Comparison of ENCODE assay signal across 8 cellular contexts in the genomic region with DNA sequence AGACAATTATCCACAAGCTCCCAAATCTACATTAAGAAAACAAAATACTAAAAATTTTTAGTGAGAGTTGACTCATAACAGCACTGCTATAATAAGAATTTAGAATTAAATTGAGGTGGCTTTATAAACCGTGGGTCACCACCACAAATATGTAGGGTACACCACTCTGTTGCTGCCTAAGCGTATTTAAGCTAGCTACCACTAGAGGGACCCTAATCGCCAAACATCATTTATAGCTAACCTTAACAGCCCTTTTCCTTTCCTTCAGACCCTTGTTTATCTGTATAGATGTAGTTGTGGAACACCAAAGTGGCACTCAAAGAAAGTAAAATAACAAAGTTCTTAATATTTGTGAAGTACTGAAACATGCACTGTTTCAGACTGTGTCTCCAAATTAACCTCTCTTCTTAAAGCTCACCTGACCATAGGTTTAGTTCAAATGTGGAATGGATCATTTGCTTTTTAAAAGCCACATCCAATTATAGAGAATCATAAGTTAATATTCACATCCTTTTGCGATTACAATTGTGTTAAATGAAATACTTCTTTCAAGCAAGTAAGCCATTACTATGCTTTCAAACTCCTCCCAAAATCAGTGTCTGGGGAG.
DNase-seq lines count a peak whose midpoint lies in the region; ATAC-seq and TF ChIP-seq lines count a peak whose summit lies in the region.

No MANE protein-coding gene starts in this region.

- H3K27ac ChIP-seq in neural cell (ENCODE audit: low read length), result no peak overlapping the region

- H3K27me3 ChIP-seq in neural cell (ENCODE audit: insufficient read depth, low read depth, low read length), result no peaks in the 10 kb centered on the region

- no peak overlapping the region for H3K9ac ChIP-seq in neural cell (ENCODE audit: low read length)

- H3K27ac Mint-ChIP-seq in activated CD4-positive, alpha-beta memory T cell treated with anti-CD3 and anti-CD28 coated beads for 36 hours, result no peak overlapping the region

- TF ChIP-seq RAD21 in neural cell (conservative IDR thresholded peaks at IDR 0.05), result peak; percentile 86

- peaks cover 1% of the 10 kb centered on the region for H3K27me3 Mint-ChIP-seq in activated CD4-positive, alpha-beta memory T cell treated with anti-CD3 and anti-CD28 coated beads for 36 hours

- no peaks in the 10 kb centered on the region for H3K4me1 Mint-ChIP-seq in activated CD4-positive, alpha-beta memory T cell treated with anti-CD3 and anti-CD28 coated beads for 36 hours (ENCODE audit: low read depth)

- H3K36me3 ChIP-seq in neural cell (ENCODE audit: insufficient read depth, low read length), result no peaks in the 10 kb centered on the region

- no peaks in the 10 kb centered on the region for H3K9me3 Mint-ChIP-seq in activated CD4-positive, alpha-beta memory T cell treated with anti-CD3 and anti-CD28 coated beads for 36 hours

- ATAC-seq in HG02642 (IDR thresholded peaks at IDR 0.05; ENCODE audit: poor library complexity, unreplicated experiment), result peak; percentile 84
- peak; percentile 93 for ATAC-seq in SK-N-SH treated with all-trans-retinoic acid at 6 μM for 48 hours

- H3F3A ChIP-seq in neural cell (ENCODE audit: insufficient read depth, low read length, poor library complexity, severe bottlenecking), result no peaks in the 10 kb centered on the region

- in situ Hi-C loops in GM13976 (cut with MboI; ENCODE audit: low sequenced_read_pairs, unreplicated experiment), result no loop called here

- POLR2A ChIA-PET in activated CD4-positive, alpha-beta memory T cell treated with anti-CD3 and anti-CD28 coated beads for 36 hours (lab: Charles Lee), result interaction anchor here (0.8 kb wide), 1 partner anchor 405 kb away, joined by 3 read pairs; no protein-coding TSS in a partner anchor

- no peak for TF ChIP-seq EP300 in neural cell (conservative IDR thresholded peaks at IDR 0.05; ENCODE audit: poor library complexity, severe bottlenecking)

- no peak overlapping the region for H3K4me3 Mint-ChIP-seq in activated CD4-positive, alpha-beta memory T cell treated with anti-CD3 and anti-CD28 coated beads for 36 hours

- no peak overlapping the region for H3K4me2 ChIP-seq in neural cell (ENCODE audit: low read length)

- no peaks in the 10 kb centered on the region for H3K79me2 ChIP-seq in neural cell (replicated peaks; ENCODE audit: insufficient read depth, low read length)

- H2AFZ ChIP-seq in neural cell (ENCODE audit: low read depth, low read length), result no peak overlapping the region

- CTCF ChIA-PET in activated CD4-positive, alpha-beta memory T cell treated with anti-CD3 and anti-CD28 coated beads for 36 hours (lab: Charles Lee), result interaction anchor here (0.8 to 4.8 kb wide), 37 partner anchors 9 to 594 kb away, joined by 3 to 64 read pairs (median 5); a partner anchor contains a TSS

- peak; percentile 73 for TF ChIP-seq CTCF in GM13976 (IDR thresholded peaks at IDR 0.05; ENCODE audit: borderline replicate concordance, control extremely low read depth, extremely low read depth, insufficient read depth, missing control alignments)
- peak; percentile 86 for TF ChIP-seq CTCF in neural cell (IDR thresholded peaks at IDR 0.05; ENCODE audit: poor library complexity, severe bottlenecking)

- H4K20me1 ChIP-seq in neural cell (ENCODE audit: insufficient read depth), result no peaks in the 10 kb centered on the region

- no peaks in the 10 kb centered on the region for H3K9me2 ChIP-seq in neural cell (ENCODE audit: insufficient read depth, low read length)

- no peaks in the 10 kb centered on the region for H3K9me3 ChIP-seq in neural cell (ENCODE audit: low read length)

- DNase-seq in AG08395 (ENCODE audit: low spot score) (peak; percentile 65), GM13976 (ENCODE audit: low spot score) (peak; percentile 29), NCI-H1048 (lab: John Stamatoyannopoulos, UW) (peak; percentile 38), fibroblast of gingiva (ENCODE audit: low read depth) (peak; percentile 52)
- DNase-seq in activated CD4-positive, alpha-beta memory T cell treated with anti-CD3 and anti-CD28 coated beads for 36 hours, result no peak

- H3K36me3 Mint-ChIP-seq in activated CD4-positive, alpha-beta memory T cell treated with anti-CD3 and anti-CD28 coated beads for 36 hours, result no peaks in the 10 kb centered on the region

- no peak overlapping the region for H3K4me3 ChIP-seq in neural cell (ENCODE audit: low read length)

- intact Hi-C loops in activated CD4-positive, alpha-beta memory T cell treated with anti-CD3 and anti-CD28 coated beads for 36 hours (cut with micrococcal nuclease), result loop anchor here (1.0 to 5.0 kb wide), 3 partner anchors 94 to 738 kb away; a partner anchor contains a TSS

TF ChIP-seq in SK-N-SH treated with all-trans-retinoic acid at 6 μM for 48 hours, 23 proteins besides CTCF, POLR2A, EP300 and RAD21:
- no peak for TF ChIP-seq ZNF70 (CRISPR knock-in tag; IDR thresholded peaks at IDR 0.05)
- TF ChIP-seq ZNF565 (CRISPR knock-in tag; conservative IDR thresholded peaks at IDR 0.05; ENCODE audit: low read depth), result no peak
- no peak for TF ChIP-seq ESRRG (CRISPR knock-in tag; IDR thresholded peaks at IDR 0.05)
- no peak for TF ChIP-seq RARB (CRISPR knock-in tag; IDR thresholded peaks at IDR 0.05)
- no peak for TF ChIP-seq ARNTL (CRISPR knock-in tag; IDR thresholded peaks at IDR 0.05; ENCODE audit: borderline replicate concordance, low read depth)
- TF ChIP-seq ISL1 (CRISPR knock-in tag; IDR thresholded peaks at IDR 0.05), result no peak
- no peak for TF ChIP-seq GLIS3 (CRISPR knock-in tag; IDR thresholded peaks at IDR 0.05)
- no peak for TF ChIP-seq BACH2 (CRISPR knock-in tag; IDR thresholded peaks at IDR 0.05; ENCODE audit: borderline replicate concordance)
- no peak for TF ChIP-seq ZNF8 (CRISPR knock-in tag; IDR thresholded peaks at IDR 0.05)
- no peak for TF ChIP-seq PPARA (CRISPR knock-in tag; IDR thresholded peaks at IDR 0.05; ENCODE audit: borderline replicate concordance)
- no peak for TF ChIP-seq TCF4 (CRISPR knock-in tag; IDR thresholded peaks at IDR 0.05; ENCODE audit: borderline replicate concordance)
- TF ChIP-seq ZC3H10 (CRISPR knock-in tag; IDR thresholded peaks at IDR 0.05), result no peak
- no peak for TF ChIP-seq TOX (CRISPR knock-in tag; IDR thresholded peaks at IDR 0.05; ENCODE audit: borderline replicate concordance)
- TF ChIP-seq ZFP30 (CRISPR knock-in tag; IDR thresholded peaks at IDR 0.05), result no peak
- TF ChIP-seq SNAI2 (CRISPR knock-in tag; IDR thresholded peaks at IDR 0.05), result no peak
TF ChIP-seq in SK-N-SH treated with all-trans-retinoic acid at 6 μM for 48 hours: peak in this region for 0.

TF ChIP-seq in neural cell, 6 proteins besides CTCF, POLR2A, EP300 and RAD21:
- TF ChIP-seq EZH2 (IDR thresholded peaks at IDR 0.05; ENCODE audit: borderline replicate concordance, insufficient read depth, low read length, poor library complexity, severe bottlenecking) (no peak), POLR2AphosphoS5 (IDR thresholded peaks at IDR 0.05) (no peak), MXI1 (conservative IDR thresholded peaks at IDR 0.05; ENCODE audit: poor library complexity, severe bottlenecking) (no peak), SMC3 (conservative IDR thresholded peaks at IDR 0.05; ENCODE audit: poor library complexity) (peak; percentile 90)
- TF ChIP-seq, protein P1, sequence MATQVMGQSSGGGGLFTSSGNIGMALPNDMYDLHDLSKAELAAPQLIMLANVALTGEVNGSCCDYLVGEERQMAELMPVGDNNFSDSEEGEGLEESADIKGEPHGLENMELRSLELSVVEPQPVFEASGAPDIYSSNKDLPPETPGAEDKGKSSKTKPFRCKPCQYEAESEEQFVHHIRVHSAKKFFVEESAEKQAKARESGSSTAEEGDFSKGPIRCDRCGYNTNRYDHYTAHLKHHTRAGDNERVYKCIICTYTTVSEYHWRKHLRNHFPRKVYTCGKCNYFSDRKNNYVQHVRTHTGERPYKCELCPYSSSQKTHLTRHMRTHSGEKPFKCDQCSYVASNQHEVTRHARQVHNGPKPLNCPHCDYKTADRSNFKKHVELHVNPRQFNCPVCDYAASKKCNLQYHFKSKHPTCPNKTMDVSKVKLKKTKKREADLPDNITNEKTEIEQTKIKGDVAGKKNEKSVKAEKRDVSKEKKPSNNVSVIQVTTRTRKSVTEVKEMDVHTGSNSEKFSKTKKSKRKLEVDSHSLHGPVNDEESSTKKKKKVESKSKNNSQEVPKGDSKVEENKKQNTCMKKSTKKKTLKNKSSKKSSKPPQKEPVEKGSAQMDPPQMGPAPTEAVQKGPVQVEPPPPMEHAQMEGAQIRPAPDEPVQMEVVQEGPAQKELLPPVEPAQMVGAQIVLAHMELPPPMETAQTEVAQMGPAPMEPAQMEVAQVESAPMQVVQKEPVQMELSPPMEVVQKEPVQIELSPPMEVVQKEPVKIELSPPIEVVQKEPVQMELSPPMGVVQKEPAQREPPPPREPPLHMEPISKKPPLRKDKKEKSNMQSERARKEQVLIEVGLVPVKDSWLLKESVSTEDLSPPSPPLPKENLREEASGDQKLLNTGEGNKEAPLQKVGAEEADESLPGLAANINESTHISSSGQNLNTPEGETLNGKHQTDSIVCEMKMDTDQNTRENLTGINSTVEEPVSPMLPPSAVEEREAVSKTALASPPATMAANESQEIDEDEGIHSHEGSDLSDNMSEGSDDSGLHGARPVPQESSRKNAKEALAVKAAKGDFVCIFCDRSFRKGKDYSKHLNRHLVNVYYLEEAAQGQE (IDR thresholded peaks at IDR 0.05; ENCODE audit: borderline replicate concordance), result no peak
